26 cellular contexts compared by ENCODE assay signal in the genomic region with DNA sequence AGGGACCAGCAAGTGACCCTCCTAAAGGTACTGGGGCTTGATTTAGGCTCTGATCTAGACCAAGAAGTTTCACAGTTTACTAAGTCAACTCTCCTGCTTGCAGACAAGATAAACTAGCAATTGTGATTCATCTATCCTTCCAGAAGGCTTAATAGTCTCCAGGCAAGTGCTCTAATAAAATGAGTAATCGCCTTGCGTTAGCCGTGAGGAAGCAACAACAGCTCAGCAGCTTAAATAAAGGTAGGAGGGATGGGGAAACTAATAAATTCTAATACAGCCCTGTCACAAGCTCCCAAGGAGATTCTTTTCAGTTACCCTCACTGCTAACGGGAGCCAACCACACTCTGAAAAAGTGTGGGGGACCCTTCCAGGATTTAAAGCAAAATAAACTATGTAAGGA. TPM values are rescaled to one million over a fixed set of nuclear protein-coding genes. Genes with fewer than 3 reads are reported as not detected.
DNase-seq lines count a peak whose midpoint lies in the region; ATAC-seq, FAIRE-seq and TF ChIP-seq lines count a peak whose summit lies in the region.
"Had no signal": no experiment of that assay in that cellular context is flagged by ENCODE, and none has a peak within 500 bp of the region (broad histone marks: within the 10 kb centered on the region; RNA-seq: fewer than 3 reads in every experiment).

No MANE protein-coding gene starts in this region.

- no peak overlapping the region for H3K27ac ChIP-seq in GM23248
- H3K27ac ChIP-seq in RWPE1: no peak overlapping the region
- H3K27ac ChIP-seq in esophagus muscularis mucosa (replicated peaks in 1 of 4): no peak overlapping the region
- H3K27ac ChIP-seq in pancreas: no peak overlapping the region
- no peak overlapping the region for H3K27ac ChIP-seq in vagina
- H3K27ac ChIP-seq: gastrocnemius medialis, lower lobe of right lung, psoas muscle, SK-N-MC, WERI-Rb-1 had no signal

- TF ChIP-seq POLR2A in esophagus muscularis mucosa (IDR thresholded peaks at IDR 0.05; ENCODE audit: low read depth): no peak
- no peak for TF ChIP-seq POLR2A in vagina (IDR thresholded peaks at IDR 0.05)

- FAIRE-seq in pancreas (lab: Jason Lieb, UNC): no peak
- FAIRE-seq: H1, islet of Langerhans had no signal

- H3K36me3 ChIP-seq in GM23248 (ENCODE audit: low read depth) (no peaks in the 10 kb centered on the region), esophagus muscularis mucosa (no peaks in the 10 kb centered on the region), pancreas (no peaks in the 10 kb centered on the region), vagina (no peaks in the 10 kb centered on the region)
- H3K36me3 ChIP-seq: gastrocnemius medialis, lower lobe of right lung, WERI-Rb-1 had no signal

- no peak overlapping the region for H3K4me3 Mint-ChIP-seq in WTC11
- H3K4me3 Mint-ChIP-seq: CD8-positive, alpha-beta T cell; type B pancreatic cell had no signal

- H4K20me1 ChIP-seq in GM23248 (ENCODE audit: insufficient read depth): no peaks in the 10 kb centered on the region

- WGBS in GM23248 (ENCODE audit: low coverage in 1 of 2, low lambda C conversion rate in 2 of 2, missing lambda C conversion rate in 2 of 2), 2 experiments: 44 to 49% methylated on average over 4 of the region's 4 CpGs
- 88% methylated on average over 4 of the region's 4 CpGs for WGBS in esophagus muscularis mucosa
- 88 to 94% methylated on average over 4 of the region's 4 CpGs for WGBS in pancreas, 2 donors

- no peak overlapping the region for H3K4me2 ChIP-seq in GM23248 (ENCODE audit: unreplicated experiment)

- H3K4me3 ChIP-seq in GM23248 (no peak overlapping the region), esophagus muscularis mucosa (no peak overlapping the region), pancreas (no peak overlapping the region), vagina (no peak overlapping the region)
- H3K4me3 ChIP-seq: gastrocnemius medialis, lower lobe of right lung, psoas muscle, SK-N-MC had no signal

- no peaks in the 10 kb centered on the region for H3K4me1 ChIP-seq in GM23248 (ENCODE audit: insufficient read depth)
- H3K4me1 ChIP-seq in esophagus muscularis mucosa: peaks cover 0 to 8% (median 0%) of the 10 kb centered on the region in 4 donors
- H3K4me1 ChIP-seq in pancreas: no peaks in the 10 kb centered on the region
- no peaks in the 10 kb centered on the region for H3K4me1 ChIP-seq in vagina
- H3K4me1 ChIP-seq: gastrocnemius medialis, lower lobe of right lung, psoas muscle had no signal

- TF ChIP-seq EP300 in esophagus muscularis mucosa (IDR thresholded peaks at IDR 0.05): no peak

- no peaks in the 10 kb centered on the region for H3K4me1 Mint-ChIP-seq in WTC11

- H3F3A ChIP-seq in GM23248 (ENCODE audit: insufficient read depth): no peaks in the 10 kb centered on the region

- H3K36me3 Mint-ChIP-seq in WTC11: peaks cover 5% of the 10 kb centered on the region
- H3K36me3 Mint-ChIP-seq: CD8-positive, alpha-beta T cell; type B pancreatic cell had no signal

- no peaks in the 10 kb centered on the region for H3K9me3 ChIP-seq in GM23248 (ENCODE audit: low read depth)
- H3K9me3 ChIP-seq in esophagus muscularis mucosa: no peaks in the 10 kb centered on the region
- H3K9me3 ChIP-seq in pancreas: no peaks in the 10 kb centered on the region
- no peaks in the 10 kb centered on the region for H3K9me3 ChIP-seq in vagina
- H3K9me3 ChIP-seq: gastrocnemius medialis, lower lobe of right lung, psoas muscle had no signal

- no peaks in the 10 kb centered on the region for H3K9me2 ChIP-seq in GM23248 (ENCODE audit: insufficient read depth)

- H3K27ac Mint-ChIP-seq in WTC11: no peak overlapping the region
- H3K27ac Mint-ChIP-seq: CD8-positive, alpha-beta T cell; type B pancreatic cell had no signal

- H3K9ac ChIP-seq in GM23248: no peak overlapping the region

- TF ChIP-seq CTCF in RWPE1 (conservative IDR thresholded peaks at IDR 0.05; ENCODE audit: low read depth) (no peak), esophagus muscularis mucosa (IDR thresholded peaks at IDR 0.05) (no peak), WTC11 (IDR thresholded peaks at IDR 0.05) (no peak), pancreas (IDR thresholded peaks at IDR 0.05) (no peak), vagina (IDR thresholded peaks at IDR 0.05) (no peak)

- CTCF ChIA-PET in RWPE1 (lab: Yijun Ruan, JAX): no interaction called here
- CTCF ChIA-PET in WTC11 (lab: Charles Lee): interaction anchor here (2.2 kb wide), 1 partner anchor 81 kb away, joined by 6 read pairs; no protein-coding TSS in a partner anchor

- H2AFZ ChIP-seq in GM23248: no peak overlapping the region

- peaks cover 39% of the 10 kb centered on the region for H3K27me3 ChIP-seq in GM23248 (replicated peaks; ENCODE audit: insufficient read depth)
- no peaks in the 10 kb centered on the region for H3K27me3 ChIP-seq in esophagus muscularis mucosa
- H3K27me3 ChIP-seq in pancreas: no peaks in the 10 kb centered on the region
- H3K27me3 ChIP-seq in vagina: no peaks in the 10 kb centered on the region
- H3K27me3 ChIP-seq: gastrocnemius medialis had no signal

- peak; percentile 19 for DNase-seq in GM23248
- DNase-seq in RWPE1 (ENCODE audit: low spot score): peak; percentile 17
- DNase-seq in esophagus muscularis mucosa (ENCODE audit: extremely low spot score): peak; percentile 66
- peak; percentile 38 for DNase-seq in renal cortical epithelial cell (ENCODE audit: low read depth)
- no peak for DNase-seq in stimulated activated CD4-positive, alpha-beta T cell treated with anti-CD3 and anti-CD28 coated beads, Interleukin-15, amount 100 ng/mL, for 24 hours
- DNase-seq in WTC11 (ENCODE audit: low spot score): no peak
- no peak for DNase-seq in pancreas
- DNase-seq in vagina (ENCODE audit: extremely low spot score in 2 of 2): no peak
- DNase-seq: activated CD4-positive, alpha-beta T cell treated with anti-CD3 and anti-CD28 coated beads, Interleukin-2, amount 50 U/mL, for 1 hour; activated naive CD4-positive, alpha-beta T cell treated with anti-CD3 and anti-CD28 coated beads, Interleukin-2, amount 50 U/mL, for 16 hours; anterior cingulate cortex; CD8-positive, alpha-beta T cell; cerebellar nuclear complex; gastrocnemius medialis; lower lobe of right lung; NCI-H1694 treated with DMSO at 0.1 percent for 48 hours; NCI-H2171; NCI-H524 treated with DMSO at 0.1 percent for 48 hours; NK-92 treated with Interleukin-12 subunit alpha and Interleukin-12 subunit beta, amount 100 ng/mL, for 24 hours; psoas muscle; stimulated activated CD4-positive, alpha-beta T cell treated with anti-CD3 and anti-CD28 coated beads, Interleukin-1b, Interleukin-23, amount 100 ng/mL, for 48 hours; WERI-Rb-1 had no signal

- no peak for ATAC-seq in WTC11
- no peak for ATAC-seq in pancreas
- ATAC-seq: CD8-positive, alpha-beta T cell; gastrocnemius medialis; lower lobe of right lung; psoas muscle had no signal

- in situ Hi-C loops in GM23248 (cut with MboI): no loop called here

- peaks cover 3% of the 10 kb centered on the region; the same call in 1 of the 2 replicates for H3K27me3 Mint-ChIP-seq in WTC11 (ENCODE audit: low read depth)

- no peaks in the 10 kb centered on the region for H3K79me2 ChIP-seq in GM23248 (ENCODE audit: insufficient read depth)

- intact Hi-C loops in esophagus muscularis mucosa (cut with DNase I) (no loop called here), pancreas (cut with DNase I) (no loop called here), vagina (cut with DNase I) (no loop called here)

- POLR2A ChIA-PET in RWPE1 (lab: Yijun Ruan, JAX; ENCODE audit: low non-redundant PET) (no interaction called here), WTC11 (lab: Charles Lee) (no interaction called here)

- peaks cover 21% of the 10 kb centered on the region for H3K9me3 Mint-ChIP-seq in WTC11
- H3K9me3 Mint-ChIP-seq: CD8-positive, alpha-beta T cell; type B pancreatic cell had no signal

TF ChIP-seq in WTC11, 78 proteins besides CTCF, POLR2A, EP300 and RAD21 (continues in another document):
- TF ChIP-seq, protein P1, sequence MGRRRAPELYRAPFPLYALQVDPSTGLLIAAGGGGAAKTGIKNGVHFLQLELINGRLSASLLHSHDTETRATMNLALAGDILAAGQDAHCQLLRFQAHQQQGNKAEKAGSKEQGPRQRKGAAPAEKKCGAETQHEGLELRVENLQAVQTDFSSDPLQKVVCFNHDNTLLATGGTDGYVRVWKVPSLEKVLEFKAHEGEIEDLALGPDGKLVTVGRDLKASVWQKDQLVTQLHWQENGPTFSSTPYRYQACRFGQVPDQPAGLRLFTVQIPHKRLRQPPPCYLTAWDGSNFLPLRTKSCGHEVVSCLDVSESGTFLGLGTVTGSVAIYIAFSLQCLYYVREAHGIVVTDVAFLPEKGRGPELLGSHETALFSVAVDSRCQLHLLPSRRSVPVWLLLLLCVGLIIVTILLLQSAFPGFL (CRISPR knock-in tag; IDR thresholded peaks at IDR 0.05; ENCODE audit: borderline replicate concordance): no peak
- TF ChIP-seq MYBL2 (CRISPR knock-in tag; IDR thresholded peaks at IDR 0.05): no peak
- no peak for TF ChIP-seq CDX4 (CRISPR knock-in tag; IDR thresholded peaks at IDR 0.05; ENCODE audit: borderline replicate concordance)
- TF ChIP-seq CREB1 (CRISPR knock-in tag; IDR thresholded peaks at IDR 0.05): no peak
- TF ChIP-seq ZSCAN18 (CRISPR knock-in tag; IDR thresholded peaks at IDR 0.05): no peak
- TF ChIP-seq HMGA2 (CRISPR knock-in tag; IDR thresholded peaks at IDR 0.05): no peak
- TF ChIP-seq NFE2L1 (CRISPR knock-in tag; IDR thresholded peaks at IDR 0.05): no peak
- no peak for TF ChIP-seq ZNF263 (CRISPR knock-in tag; IDR thresholded peaks at IDR 0.05; ENCODE audit: low read depth)

RNA-seq across cellular contexts. Expression of gene FRMD4A, which starts 48.5 kb away (rescaled TPM):
- total RNA-seq in GM23248 (2014; rRNA removed; shearing (Covaris generic)): 17.5 and 17.8 TPM in 2 replicates
- polyA plus RNA-seq in GM23248 (2016; fragmentation: Nextera tagmentation; extraction: Ambion mirVana): 11.3 and 11.9 TPM in 2 replicates
- total RNA-seq in esophagus muscularis mucosa: 10 to 100 TPM; 17.0 to 28.8 (median 21.8) TPM
- 8.5 and 18.6 TPM in 2 replicates for total RNA-seq in renal cortical epithelial cell
- total RNA-seq in WTC11 (2021): 17.5 to 35.5 TPM (median 22.9 TPM) in 3 replicates
- 10 to 100 TPM; 13.5 to 27.5 (median 16.6) TPM for total RNA-seq in pancreas
- 10 to 100 TPM; 19.7 to 21.3 TPM for polyA plus RNA-seq in pancreas
- total RNA-seq in vagina: 24.8 TPM

Comparison
In these comparisons a context has a peak if more than half of its experiments do, and no peak if none do; other contexts are left out.
1. DNase-seq: peak in GM23248 (single experiment), RWPE1 (single experiment), esophagus muscularis mucosa (single experiment) and renal cortical epithelial cell (single experiment); none in stimulated activated CD4-positive, alpha-beta T cell treated with anti-CD3 and anti-CD28 coated beads, Interleukin-15, amount 100 ng/mL, for 24 hours (single experiment), WTC11 (single experiment), pancreas (0 of 6) and vagina (0 of 2).